17 cellular contexts compared by ENCODE assay signal in genomic region chr19:13214036-13214730, GRCh38.
"Had no signal": no experiment of that assay in that cellular context is flagged by ENCODE, and none has a peak within 500 bp of the region (broad histone marks: within the 10 kb centered on the region; RNA-seq: fewer than 3 reads in every experiment).

No MANE protein-coding gene starts in this region.

- DNase-seq: cortex of kidney; effector CD8-positive, alpha-beta T cell; gastrocnemius medialis; islet precursor cell; mammary epithelial cell; naive thymus-derived CD4-positive, alpha-beta T cell; nephron progenitor cell; psoas muscle; retina; stimulated activated CD4-positive, alpha-beta T cell treated with anti-CD3 and anti-CD28 coated beads, Interleukin-2, amount 100 ng/mL, for 24 hours; stimulated activated CD4-positive, alpha-beta T cell treated with anti-CD3 and anti-CD28 coated beads, Interleukin-4, amount 100 ng/mL, for 4 hours; stimulated activated naive B cell treated with anti-CD40 and anti-IgM and Interleukin-4, amounts not matched to agents 10 μg/mL and 1 μg/mL and 100 μg/mL, for 72 hours had no signal

- H3K27ac Mint-ChIP-seq: nephron progenitor cell; stimulated activated naive B cell treated with anti-CD40 and anti-IgM and Interleukin-4, amounts not matched to agents 10 μg/mL and 1 μg/mL and 100 μg/mL, for 72 hours; type B pancreatic cell had no signal

- ATAC-seq: esophagus mucosa; gastrocnemius medialis; left lobe of liver; naive thymus-derived CD4-positive, alpha-beta T cell; psoas muscle; sciatic nerve; stimulated activated naive B cell treated with anti-CD40 and anti-IgM and Interleukin-4, amounts not matched to agents 10 μg/mL and 1 μg/mL and 100 μg/mL, for 72 hours had no signal

- H3K27ac ChIP-seq: gastrocnemius medialis, psoas muscle had no signal

- H3K36me3 ChIP-seq: gastrocnemius medialis had no signal

- H3K27me3 ChIP-seq: dorsolateral prefrontal cortex, gastrocnemius medialis had no signal

- H3K36me3 Mint-ChIP-seq: naive thymus-derived CD4-positive, alpha-beta T cell; type B pancreatic cell had no signal

- H3K4me1 ChIP-seq: gastrocnemius medialis, psoas muscle had no signal

- H3K9me3 ChIP-seq: gastrocnemius medialis, psoas muscle had no signal

- H3K27me3 Mint-ChIP-seq: stimulated activated naive B cell treated with anti-CD40 and anti-IgM and Interleukin-4, amounts not matched to agents 10 μg/mL and 1 μg/mL and 100 μg/mL, for 72 hours; type B pancreatic cell had no signal

- H3K4me3 Mint-ChIP-seq: nephron progenitor cell; stimulated activated naive B cell treated with anti-CD40 and anti-IgM and Interleukin-4, amounts not matched to agents 10 μg/mL and 1 μg/mL and 100 μg/mL, for 72 hours; type B pancreatic cell had no signal

- H3K4me3 ChIP-seq: dorsolateral prefrontal cortex, gastrocnemius medialis, psoas muscle had no signal

- H3K9me3 Mint-ChIP-seq: naive thymus-derived CD4-positive, alpha-beta T cell; nephron progenitor cell; stimulated activated naive B cell treated with anti-CD40 and anti-IgM and Interleukin-4, amounts not matched to agents 10 μg/mL and 1 μg/mL and 100 μg/mL, for 72 hours; type B pancreatic cell had no signal
